ENCODE assay signal across 9 cellular contexts in genomic region chr15:47933865-47934264, GRCh38.
"Had no signal": no experiment of that assay in that cellular context is flagged by ENCODE, and none has a peak within 500 bp of the region (broad histone marks: within the 10 kb centered on the region; RNA-seq: fewer than 3 reads in every experiment).

No MANE protein-coding gene starts in this region.

- H3K36me3 ChIP-seq: HAP-1 had no signal

- H3K4me3 ChIP-seq: GM23248, HAP-1 had no signal

- H2AFZ ChIP-seq: GM23248 had no signal

- ATAC-seq: HCT116 had no signal

- H3K9ac ChIP-seq: GM23248, KMS-11 had no signal

- H3K4me2 ChIP-seq: KMS-11 had no signal

- H3K9me3 ChIP-seq: HAP-1 had no signal

- H3K27ac ChIP-seq: GM23248, KMS-11 had no signal

- FAIRE-seq: HTR-8/SVneo had no signal

- DNase-seq: GM23248, GOT3, H7, HFFc6, KBM-7 had no signal
